In the genomic region with DNA sequence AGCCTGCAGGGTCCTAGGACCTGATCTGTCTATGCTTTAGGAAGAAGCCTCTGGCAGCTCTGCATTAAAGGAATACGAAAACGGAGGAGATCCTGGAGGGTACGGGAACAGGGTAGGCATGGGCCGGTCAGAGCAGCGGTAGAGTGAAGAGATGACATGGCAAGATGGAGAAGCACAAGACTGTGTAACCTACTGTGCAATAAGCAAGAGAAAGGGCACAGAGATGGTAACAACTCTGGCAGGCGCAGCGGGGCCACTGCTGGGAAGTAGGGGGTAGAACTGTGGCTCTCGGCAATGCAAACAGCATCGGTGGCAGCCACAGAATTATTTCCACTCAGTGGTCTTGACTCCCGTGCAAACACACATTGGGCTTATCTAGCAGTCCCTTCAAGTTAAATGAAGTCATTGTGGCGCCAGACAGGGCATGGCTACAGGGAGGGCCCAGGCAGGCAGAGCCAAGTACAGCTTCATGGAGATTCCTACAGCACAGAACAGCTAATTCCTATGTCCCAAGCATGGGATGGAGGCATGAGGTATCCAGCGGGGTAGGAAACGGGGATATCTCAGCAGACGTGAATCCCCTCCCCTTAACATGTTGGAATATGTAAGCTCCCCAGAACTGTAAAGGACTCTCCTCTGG, we compare ENCODE assay signal across 20 cellular contexts. TPM values are rescaled to one million over a fixed set of nuclear protein-coding genes. Genes with fewer than 3 reads are reported as not detected.
"Had no signal": no experiment of that assay in that cellular context is flagged by ENCODE, and none has a peak within 500 bp of the region (broad histone marks: within the 10 kb centered on the region; RNA-seq: fewer than 3 reads in every experiment).

No MANE protein-coding gene starts in this region.

- H3K27me3 ChIP-seq: gastroesophageal sphincter, heart right ventricle, suprapubic skin had no signal

- H3K27ac ChIP-seq: epithelial cell of prostate, gastroesophageal sphincter, heart right ventricle, lower lobe of right lung, suprapubic skin had no signal

- H3K4me1 Mint-ChIP-seq: activated naive CD4-positive, alpha-beta T cell treated with anti-CD3 and anti-CD28 coated beads, Interleukin-2, amount 10 ng/mL, durations not matched to agents 7 days and 5 days; mesothelial cell of epicardium had no signal

- H3K4me1 ChIP-seq: gastroesophageal sphincter, lower lobe of right lung, suprapubic skin had no signal

- DNase-seq: activated CD4-positive, alpha-beta T cell treated with anti-CD3 and anti-CD28 coated beads, Interleukin-2, amount 50 U/mL, for 1 hour; activated naive CD4-positive, alpha-beta T cell treated with anti-CD3 and anti-CD28 coated beads, Interleukin-2, amount 10 ng/mL, durations not matched to agents 7 days and 5 days; dermis blood vessel endothelial cell; effector memory CD8-positive, alpha-beta T cell; heart right ventricle; lower lobe of right lung; occipital lobe; right cardiac atrium; small intestine; stimulated activated CD4-positive, alpha-beta T cell treated with anti-CD3 and anti-CD28 coated beads, Interleukin-4, amount 100 ng/mL, for 24 hours; trophoblast cell had no signal

- ATAC-seq: effector memory CD8-positive, alpha-beta T cell; gastroesophageal sphincter; lower lobe of right lung had no signal

- H3K9me3 Mint-ChIP-seq: activated naive CD4-positive, alpha-beta T cell treated with anti-CD3 and anti-CD28 coated beads, Interleukin-2, amount 10 ng/mL, durations not matched to agents 7 days and 5 days; activated T-helper 1 cell treated with anti-CD3 and anti-CD28 coated beads, Interleukin-12 subunit alpha, Interleukin-12 subunit beta, Interleukin-2, Interleukin-4 antibody, amounts not matched to agents 30 ng/mL and 10 ng/mL and 1 ng/mL, durations not matched to agents 14 hours and 24 hours and 36 hours; stimulated activated naive CD8-positive, alpha-beta T cell treated with anti-CD3 and anti-CD28 coated beads, Interleukin-15, Interleukin-2, amounts not matched to agents 100 ng/mL and 50 ng/mL, for 24 hours had no signal

- H3K9me3 ChIP-seq: gastroesophageal sphincter, lower lobe of right lung, suprapubic skin had no signal

- H3K27ac Mint-ChIP-seq: activated naive CD4-positive, alpha-beta T cell treated with anti-CD3 and anti-CD28 coated beads, Interleukin-2, amount 10 ng/mL, durations not matched to agents 7 days and 5 days; activated T-helper 1 cell treated with anti-CD3 and anti-CD28 coated beads, Interleukin-12 subunit alpha, Interleukin-12 subunit beta, Interleukin-2, Interleukin-4 antibody, amounts not matched to agents 30 ng/mL and 10 ng/mL and 1 ng/mL, durations not matched to agents 14 hours and 24 hours and 36 hours; mesothelial cell of epicardium; progenitor cell of endocrine pancreas; stimulated activated naive CD8-positive, alpha-beta T cell treated with anti-CD3 and anti-CD28 coated beads, Interleukin-15, Interleukin-2, amounts not matched to agents 100 ng/mL and 50 ng/mL, for 24 hours had no signal

- H3K4me3 ChIP-seq: gastroesophageal sphincter, heart right ventricle, lower lobe of right lung, suprapubic skin had no signal

- H3K4me3 Mint-ChIP-seq: activated naive CD4-positive, alpha-beta T cell treated with anti-CD3 and anti-CD28 coated beads, Interleukin-2, amount 10 ng/mL, durations not matched to agents 7 days and 5 days; activated T-helper 1 cell treated with anti-CD3 and anti-CD28 coated beads, Interleukin-12 subunit alpha, Interleukin-12 subunit beta, Interleukin-2, Interleukin-4 antibody, amounts not matched to agents 30 ng/mL and 10 ng/mL and 1 ng/mL, durations not matched to agents 14 hours and 24 hours and 36 hours; effector memory CD8-positive, alpha-beta T cell; mesothelial cell of epicardium; stimulated activated naive CD8-positive, alpha-beta T cell treated with anti-CD3 and anti-CD28 coated beads, Interleukin-15, Interleukin-2, amounts not matched to agents 100 ng/mL and 50 ng/mL, for 24 hours had no signal

- H3K27me3 Mint-ChIP-seq: effector memory CD8-positive, alpha-beta T cell; progenitor cell of endocrine pancreas; stimulated activated naive CD8-positive, alpha-beta T cell treated with anti-CD3 and anti-CD28 coated beads, Interleukin-15, Interleukin-2, amounts not matched to agents 100 ng/mL and 50 ng/mL, for 24 hours had no signal

RNA-seq across cellular contexts. Expression of gene FSD2, which starts 32.3 kb away (rescaled TPM):
- total RNA-seq: activated CD8-positive, alpha-beta memory T cell treated with anti-CD3 and anti-CD28 coated beads for 36 hours; activated T-helper 1 cell treated with anti-CD3 and anti-CD28 coated beads, Interleukin-12 subunit alpha, Interleukin-12 subunit beta, Interleukin-2, Interleukin-4 antibody, amounts not matched to agents 30 ng/mL and 10 ng/mL and 1 ng/mL, durations not matched to agents 14 hours and 24 hours and 36 hours; chondrocyte; dermis blood vessel endothelial cell; gastroesophageal sphincter; mesothelial cell of epicardium; progenitor cell of endocrine pancreas had no signal
